Comparison of ENCODE assay signal across 15 cellular contexts in the genomic region with DNA sequence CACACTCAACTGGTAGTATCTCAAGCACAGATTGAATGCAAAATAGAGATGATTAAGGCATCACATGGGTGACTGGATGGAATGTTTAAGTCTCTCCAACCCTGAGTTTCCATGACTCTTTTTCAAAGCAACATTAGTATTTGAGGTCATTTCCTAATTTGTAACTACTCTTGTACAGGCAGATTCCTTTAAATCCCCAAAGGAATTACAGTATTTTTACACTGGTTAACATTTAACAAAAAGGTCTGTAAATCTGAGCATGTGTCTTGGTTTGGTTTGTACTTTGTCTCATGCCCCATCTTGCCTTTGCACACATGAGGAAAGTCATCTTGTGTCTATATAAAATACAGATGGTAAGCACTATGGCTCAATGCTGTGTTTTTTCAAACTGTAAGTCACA. TPM values are rescaled to one million over a fixed set of nuclear protein-coding genes. Genes with fewer than 3 reads are reported as not detected.
A peak's percentile ranks its signal among the peaks of the same experiment; 100 is the strongest.
DNase-seq lines count a peak whose midpoint lies in the region; FAIRE-seq and TF ChIP-seq lines count a peak whose summit lies in the region.
"Had no signal": no experiment of that assay in that cellular context is flagged by ENCODE, and none has a peak within 500 bp of the region (broad histone marks: within the 10 kb centered on the region; RNA-seq: fewer than 3 reads in every experiment).

No MANE protein-coding gene starts in this region.

- TF ChIP-seq POLR2A in transverse colon (IDR thresholded peaks at IDR 0.05), result no peak

- TF ChIP-seq CTCF in bronchial epithelial cell (IDR thresholded peaks at IDR 0.05; ENCODE audit: insufficient read depth, low read length, severe bottlenecking), result no peak
- TF ChIP-seq CTCF in hepatocyte (IDR thresholded peaks at IDR 0.05; ENCODE audit: poor library complexity), result no peak
- TF ChIP-seq CTCF in transverse colon (IDR thresholded peaks at IDR 0.05), result no peak

- H3K4me1 ChIP-seq in hepatocyte (ENCODE audit: insufficient read depth), result peaks cover 15% of the 10 kb centered on the region
- H3K4me1 ChIP-seq in skeletal muscle tissue (ENCODE audit: control insufficient read depth in 3 of 3, insufficient read depth in 3 of 3, low read length in 3 of 3), result peaks cover 3 to 12% (median 12%) of the 10 kb centered on the region in 3 donors
- H3K4me1 ChIP-seq in transverse colon, result peaks cover 0 to 30% (median 6%) of the 10 kb centered on the region in 4 donors
- H3K4me1 ChIP-seq: colonic mucosa had no signal

- peaks cover 21% of the 10 kb centered on the region for H3K4me1 Mint-ChIP-seq in activated naive CD8-positive, alpha-beta T cell treated with anti-CD3 and anti-CD28 coated beads for 36 hours

- no peak overlapping the region for H3K27ac Mint-ChIP-seq in activated naive CD8-positive, alpha-beta T cell treated with anti-CD3 and anti-CD28 coated beads for 36 hours

- peak; percentile 74 for DNase-seq in GM03348 (ENCODE audit: low spot score)
- peak; percentile 31 for DNase-seq in bronchial epithelial cell (ENCODE audit: low read depth)
- DNase-seq in hepatocyte (ENCODE audit: low spot score), result no peak
- no peak for DNase-seq in activated CD4-positive, alpha-beta T cell treated with anti-CD3 and anti-CD28 coated beads, Interleukin-2, amount 50 U/mL, for 4 hours
- no peak for DNase-seq in activated naive CD8-positive, alpha-beta T cell treated with anti-CD3 and anti-CD28 coated beads for 36 hours
- no peak for DNase-seq in amygdala (lab: John Stamatoyannopoulos, UW)
- no peak for DNase-seq in transverse colon
- DNase-seq: activated naive CD4-positive, alpha-beta T cell treated with Interleukin-2 at 50 U/mL for 16 hours; colonic mucosa; left ventricle myocardium superior; NCI-H446 treated with DMSO at 0.1 percent for 48 hours; right cardiac atrium had no signal

- peak overlapping the region; percentile 29 for H3K4me2 ChIP-seq in hepatocyte

- in situ Hi-C loops in transverse colon (cut with MboI; ENCODE audit: low pct_ligation_motif_present in 1 of 4, low pct_unique_long_range_greater_than_20kb in 1 of 4, low sequenced_read_pairs in 3 of 4), result no loop called here

- peaks cover under 1% of the 10 kb centered on the region for H3K36me3 ChIP-seq in bronchial epithelial cell (ENCODE audit: control insufficient read depth, insufficient read depth, low read length)
- no peaks in the 10 kb centered on the region for H3K36me3 ChIP-seq in hepatocyte (replicated peaks; ENCODE audit: insufficient read depth, low read depth)
- H3K36me3 ChIP-seq in skeletal muscle tissue (ENCODE audit: control insufficient read depth in 3 of 3, insufficient read depth in 3 of 3, low read length in 3 of 3), result peaks cover 0 to 6% (median 1%) of the 10 kb centered on the region in 3 donors
- H3K36me3 ChIP-seq in transverse colon, result peaks cover 0 to 10% (median 4%) of the 10 kb centered on the region in 4 donors
- H3K36me3 ChIP-seq: colonic mucosa had no signal

- peaks cover 72% of the 10 kb centered on the region for H3K79me2 ChIP-seq in hepatocyte

- no peak overlapping the region for H3K9ac ChIP-seq in skeletal muscle tissue (ENCODE audit: low read depth in 1 of 3, low read length in 3 of 3)

- H3K4me3 ChIP-seq in bronchial epithelial cell (ENCODE audit: low read depth, low read length), result no peak overlapping the region
- H3K4me3 ChIP-seq in hepatocyte, result no peak overlapping the region
- H3K4me3 ChIP-seq in skeletal muscle tissue (ENCODE audit: low read length in 3 of 3), result no peak overlapping the region
- H3K4me3 ChIP-seq in transverse colon, result no peak overlapping the region
- H3K4me3 ChIP-seq: colonic mucosa had no signal

- H3K9me2 ChIP-seq in hepatocyte (replicated peaks; ENCODE audit: insufficient read depth), result no peaks in the 10 kb centered on the region

- H3K27ac ChIP-seq in hepatocyte (peak overlapping the region; percentile 77), skeletal muscle tissue (ENCODE audit: low read depth, low read length) (peak overlapping the region; percentile 43), transverse colon (no peak overlapping the region)
- H3K27ac ChIP-seq: colonic mucosa had no signal

- intact Hi-C loops in transverse colon (cut with DNase I; ENCODE audit: low total_unique reads), result no loop called here

- H4K20me1 ChIP-seq in hepatocyte (ENCODE audit: insufficient read depth, poor library complexity, severe bottlenecking), result no peaks in the 10 kb centered on the region

- no peak for FAIRE-seq in bronchial epithelial cell (lab: Jason Lieb, UNC)

- H3K9me3 ChIP-seq in hepatocyte (ENCODE audit: low read depth), result no peaks in the 10 kb centered on the region
- no peaks in the 10 kb centered on the region for H3K9me3 ChIP-seq in skeletal muscle tissue (ENCODE audit: control insufficient read depth in 3 of 3, low read length in 3 of 3)
- H3K9me3 ChIP-seq in transverse colon, result no peaks in the 10 kb centered on the region
- H3K9me3 ChIP-seq: Caco-2, colonic mucosa had no signal

- no peaks in the 10 kb centered on the region for H3K27me3 Mint-ChIP-seq in activated naive CD8-positive, alpha-beta T cell treated with anti-CD3 and anti-CD28 coated beads for 36 hours

- no peak overlapping the region for H3K4me3 Mint-ChIP-seq in activated naive CD8-positive, alpha-beta T cell treated with anti-CD3 and anti-CD28 coated beads for 36 hours
- H3K4me3 Mint-ChIP-seq: neural crest cell had no signal

- no peaks in the 10 kb centered on the region for H3K9me3 Mint-ChIP-seq in activated naive CD8-positive, alpha-beta T cell treated with anti-CD3 and anti-CD28 coated beads for 36 hours
- H3K9me3 Mint-ChIP-seq: neural crest cell had no signal

- TF ChIP-seq EP300 in transverse colon (IDR thresholded peaks at IDR 0.05; ENCODE audit: low read depth), result no peak

- H3K27me3 ChIP-seq in bronchial epithelial cell (ENCODE audit: control insufficient read depth, insufficient read depth, low read length), result no peaks in the 10 kb centered on the region
- no peaks in the 10 kb centered on the region for H3K27me3 ChIP-seq in hepatocyte
- H3K27me3 ChIP-seq in skeletal muscle tissue (ENCODE audit: control insufficient read depth in 3 of 3, insufficient read depth in 3 of 3, low read length in 3 of 3), result no peaks in the 10 kb centered on the region
- H3K27me3 ChIP-seq in transverse colon, result no peaks in the 10 kb centered on the region
- H3K27me3 ChIP-seq: colonic mucosa had no signal

- peaks cover 8% of the 10 kb centered on the region for H3K36me3 Mint-ChIP-seq in activated naive CD8-positive, alpha-beta T cell treated with anti-CD3 and anti-CD28 coated beads for 36 hours

- no peak overlapping the region for H2AFZ ChIP-seq in hepatocyte

RNA-seq across cellular contexts. Expression of a gene that starts 15.1 kb away (rescaled TPM):
- total RNA-seq in bronchial epithelial cell, result 25.0 and 51.6 TPM in 2 replicates
- total RNA-seq in hepatocyte, result 41.9 and 43.5 TPM in 2 replicates
- polyA plus RNA-seq in hepatocyte, result 24.1 and 27.1 TPM in 2 replicates
- total RNA-seq in skeletal muscle tissue, result 30.8 TPM
- total RNA-seq in activated naive CD8-positive, alpha-beta T cell treated with anti-CD3 and anti-CD28 coated beads for 36 hours, result 10 to 100 TPM; 25.9 to 28.4 TPM
- total RNA-seq in transverse colon, result 10 to 100 TPM in 2 of 4 donors, 1 to 10 TPM in 2; 5.6 to 29.2 (median 17.5) TPM

RNA-seq across cellular contexts. Expression of a gene that starts 45.5 kb away (rescaled TPM):
- total RNA-seq in bronchial epithelial cell (5.4 and 9.2 TPM in 2 replicates), hepatocyte (17.3 and 17.4 TPM in 2 replicates), skeletal muscle tissue (5.7 TPM), transverse colon (1 to 10 TPM; 2.4 to 9.6 (median 7.6) TPM)
- 10.2 and 10.6 TPM in 2 replicates for polyA plus RNA-seq in hepatocyte
- total RNA-seq in activated naive CD8-positive, alpha-beta T cell treated with anti-CD3 and anti-CD28 coated beads for 36 hours, result 10 to 100 TPM; 26.8 to 28.2 TPM

RNA-seq across cellular contexts. Expression of a gene that starts 57.0 kb away (rescaled TPM):
- total RNA-seq in bronchial epithelial cell (not detected in 2 replicates), hepatocyte (0.88 and 1.2 TPM in 2 replicates), skeletal muscle tissue (1.0 TPM), transverse colon (1 to 10 TPM in 3 of 4 donors, not detected in 1; 1.5 to 6.2 (median 5.2) TPM)
- polyA plus RNA-seq in hepatocyte, result 0.60 and 1.2 TPM in 2 replicates
- not detected for total RNA-seq in activated naive CD8-positive, alpha-beta T cell treated with anti-CD3 and anti-CD28 coated beads for 36 hours

Comparison
In these comparisons a context has a peak if more than half of its experiments do, and no peak if none do; other contexts are left out.
1. DNase-seq: peak in GM03348 (single experiment) and bronchial epithelial cell (single experiment); none in hepatocyte (single experiment), activated CD4-positive, alpha-beta T cell treated with anti-CD3 and anti-CD28 coated beads, Interleukin-2, amount 50 U/mL, for 4 hours (0 of 2), activated naive CD8-positive, alpha-beta T cell treated with anti-CD3 and anti-CD28 coated beads for 36 hours (single experiment), amygdala (0 of 56) and transverse colon (single experiment).
2. H3K27ac ChIP-seq: peak in hepatocyte (single experiment) and skeletal muscle tissue (single experiment); none in transverse colon (0 of 4).